14 cellular contexts compared by ENCODE assay signal in genomic region chr11:66674964-66675602, GRCh38. TPM values are rescaled to one million over a fixed set of nuclear protein-coding genes. Genes with fewer than 3 reads are reported as not detected.
DNase-seq lines count a peak whose midpoint lies in the region; ATAC-seq, FAIRE-seq and TF ChIP-seq lines count a peak whose summit lies in the region.
"Had no signal": no experiment of that assay in that cellular context is flagged by ENCODE, and none has a peak within 500 bp of the region (broad histone marks: within the 10 kb centered on the region; RNA-seq: fewer than 3 reads in every experiment).

No MANE protein-coding gene starts in this region.

- no peaks in the 10 kb centered on the region for H3K9me3 Mint-ChIP-seq in neural progenitor cell

- no peak for TF ChIP-seq RAD21 in K562 (CRISPR knock-in tag; conservative IDR thresholded peaks at IDR 0.05 in 1 of 2, IDR thresholded peaks at IDR 0.05 in 1 of 2)

- TF ChIP-seq CTCF in K562 (IDR thresholded peaks at IDR 0.05 in 2 of 3, conservative IDR thresholded peaks at IDR 0.05 in 1 of 3; ENCODE audit: insufficient read depth in 2 of 3, low read depth in 1 of 3, low read length in 3 of 3) (no peak), neural progenitor cell (IDR thresholded peaks at IDR 0.05) (no peak)

- in situ Hi-C loops in K562 (cut with MboI), result no loop called here

- intact Hi-C loops in K562 (cut with micrococcal nuclease), result loop anchor here (5.0 kb wide), 4 partner anchors 83 to 238 kb away; partner anchors contain the start of genes CCDC87, CCS, DPP3 and MRPL11

- BruUV-seq in K562 (replicated peaks; lab: Mats Ljungman, UMichigan), result no TSS peak

- H3K27ac ChIP-seq in Karpas-422 (ENCODE audit: low read length), result no peak overlapping the region; the same call in 1 of the 2 replicates
- 0 out of 3 replicates have a peak overlapping the region, but pooled peaks have one; percentile 9 for H3K27ac ChIP-seq in K562 (ENCODE audit: extremely low read depth, low read depth, low read length)
- no peak overlapping the region for H3K27ac ChIP-seq in neural progenitor cell
- H3K27ac ChIP-seq: SJCRH30, skin epidermis had no signal

- H3K4me2 ChIP-seq in Karpas-422 (ENCODE audit: low read depth, low read length, poor library complexity, severe bottlenecking) (peak overlapping the region; percentile 79), K562 (ENCODE audit: insufficient read depth, low read length) (peak overlapping the region; percentile 52), neural progenitor cell (peak overlapping the region; percentile 78)

- H3K36me3 ChIP-seq in Karpas-422 (ENCODE audit: insufficient read depth, low read length), result peaks cover 12% of the 10 kb centered on the region; the same call in 1 of the 2 replicates
- peaks cover 34% of the 10 kb centered on the region for H3K36me3 ChIP-seq in K562 (ENCODE audit: control insufficient read depth, insufficient read depth, low read length)
- H3K36me3 ChIP-seq in neural progenitor cell, result peaks cover 6% of the 10 kb centered on the region

- H3K9me3 ChIP-seq in Karpas-422 (ENCODE audit: low read length) (no peaks in the 10 kb centered on the region), K562 (replicated peaks; ENCODE audit: control insufficient read depth, insufficient read depth, low read depth, low read length) (no peaks in the 10 kb centered on the region), neural progenitor cell (ENCODE audit: low read depth) (no peaks in the 10 kb centered on the region)
- H3K9me3 ChIP-seq: SJCRH30 had no signal

- TF ChIP-seq POLR2A in K562 (conservative IDR thresholded peaks at IDR 0.05), result no peak
- TF ChIP-seq POLR2A in erythroblast (IDR thresholded peaks at IDR 0.05; ENCODE audit: low read length), result no peak

- H3K9me2 ChIP-seq in Karpas-422 (replicated peaks; ENCODE audit: insufficient read depth, low read length), result no peaks in the 10 kb centered on the region

- H3K27ac Mint-ChIP-seq in neural progenitor cell, result no peak overlapping the region

- H3K36me3 Mint-ChIP-seq in neural progenitor cell, result peaks cover 23% of the 10 kb centered on the region

- WGBS in K562 (ENCODE audit: insufficient coverage, low coverage, missing lambda C conversion rate), result 41% methylated on average over 2 of the region's 2 CpGs

- no peaks in the 10 kb centered on the region for H3K27me3 ChIP-seq in Karpas-422 (ENCODE audit: low read length)
- no peaks in the 10 kb centered on the region for H3K27me3 ChIP-seq in K562 (ENCODE audit: control insufficient read depth in 2 of 2, insufficient read depth in 2 of 2, low read length in 2 of 2)
- no peaks in the 10 kb centered on the region for H3K27me3 ChIP-seq in neural progenitor cell
- H3K27me3 ChIP-seq: SJCRH30 had no signal

- peak overlapping the region; percentile 81 for H3K9ac ChIP-seq in Karpas-422 (ENCODE audit: low read length)
- H3K9ac ChIP-seq in K562 (ENCODE audit: insufficient read depth in 1 of 2, low read depth in 2 of 2, low read length in 2 of 2), result no peak overlapping the region
- no peak overlapping the region for H3K9ac ChIP-seq in neural progenitor cell

- no peaks in the 10 kb centered on the region for H4K20me1 ChIP-seq in Karpas-422 (ENCODE audit: insufficient read depth, low read depth, low read length)
- H4K20me1 ChIP-seq in K562 (replicated peaks; ENCODE audit: control insufficient read depth, insufficient read depth, low read length), result 0 out of 2 replicates have a peak, but pooled peaks cover 4% of the 10 kb centered on the region
- H4K20me1 ChIP-seq in neural progenitor cell (ENCODE audit: low read depth), result peaks cover 68% of the 10 kb centered on the region

- ATAC-seq in K562, result no peak

- no peak for TF ChIP-seq EP300 in K562 (IDR thresholded peaks at IDR 0.05; ENCODE audit: low read length)

- DNase-seq in NCI-H510A treated with DMSO at 0.1 percent for 48 hours (lab: John Stamatoyannopoulos, UW) (peak; percentile 67), NCI-H510A (lab: John Stamatoyannopoulos, UW) (no peak), Karpas-422 (no peak), K562 (ENCODE audit: extremely low read depth in 1 of 4, low spot score in 3 of 4) (no peak), neural progenitor cell (ENCODE audit: low spot score) (no peak), DMS153 treated with DMSO at 0.1 percent for 48 hours (lab: John Stamatoyannopoulos, UW; ENCODE audit: unreplicated experiment) (no peak), erythroblast (lab: John Stamatoyannopoulos, UW) (no peak), retina (no peak)
- DNase-seq: activated CD4-positive, alpha-beta T cell treated with anti-CD3 and anti-CD28 coated beads for 4 hours; effector memory CD4-positive, alpha-beta T cell; NCI-H226; SJCRH30 had no signal

- H3K4me3 Mint-ChIP-seq in neural progenitor cell, result peak overlapping the region; percentile 15

- H3K4me3 ChIP-seq in Karpas-422 (ENCODE audit: low read length) (peak overlapping the region; percentile 79), K562 (peak overlapping the region; percentile 7; the same call in 1 of the 2 replicates), neural progenitor cell (peak overlapping the region; percentile 66)
- H3K4me3 ChIP-seq: SJCRH30, skin epidermis had no signal

- H3F3A ChIP-seq in neural progenitor cell (ENCODE audit: low read depth), result peaks cover 55% of the 10 kb centered on the region

- H2AFZ ChIP-seq in Karpas-422 (ENCODE audit: low read length) (no peak overlapping the region), K562 (ENCODE audit: low read depth, low read length) (no peak overlapping the region), neural progenitor cell (replicated peaks) (no peak overlapping the region)

- POLR2A ChIA-PET in K562 (lab: Yijun Ruan, JAX), result interaction anchor here (0.9 to 1.3 kb wide), 3 partner anchors 14 to 268 kb away, joined by 3 read pairs; no protein-coding TSS in a partner anchor

- H3K9me1 ChIP-seq in K562 (ENCODE audit: control insufficient read depth, insufficient read depth, low read length), result no peaks in the 10 kb centered on the region

- H3K4me1 ChIP-seq in Karpas-422 (ENCODE audit: low read length) (peaks cover 44% of the 10 kb centered on the region), K562 (replicated peaks in 1 of 2; ENCODE audit: control insufficient read depth in 2 of 2, insufficient read depth in 2 of 2, low read length in 2 of 2) (peaks cover 23 to 31% of the 10 kb centered on the region in 2 experiments; a peak in 4 of 5 replicates), neural progenitor cell (peaks cover 30% of the 10 kb centered on the region)

- no peak for FAIRE-seq in K562 (lab: Jason Lieb, UNC)
- FAIRE-seq: A204.1 had no signal

- H3K4me1 Mint-ChIP-seq in neural progenitor cell, result peaks cover 35% of the 10 kb centered on the region

- CTCF ChIA-PET in K562 (lab: Yijun Ruan, JAX; ENCODE audit: low intra/inter-chr PET ratio), result no interaction called here

- peaks cover 5% of the 10 kb centered on the region for H3K27me3 Mint-ChIP-seq in neural progenitor cell (ENCODE audit: insufficient read depth, low read depth)

- H3K79me2 ChIP-seq in Karpas-422 (ENCODE audit: low read length) (peaks cover 65% of the 10 kb centered on the region), K562 (ENCODE audit: control insufficient read depth, insufficient read depth, low read length) (peaks cover 60% of the 10 kb centered on the region), neural progenitor cell (ENCODE audit: low read depth) (peaks cover 72% of the 10 kb centered on the region)

RNA-seq across cellular contexts. Expression of gene RBM4B, which starts 2.6 kb away (rescaled TPM):
- 39.5 and 43.2 TPM in 2 replicates for total RNA-seq in Karpas-422 (2014; rRNA removed; shearing (Covaris generic); ENCODE audit: low replicate concordance)
- 71.9 and 81.9 TPM in 2 replicates for total RNA-seq in K562 (2011; cell fraction: chromatin; rRNA removed; ENCODE audit: low replicate concordance)
- total RNA-seq in K562 (2011; cell fraction: nucleolus; rRNA removed), result 44.4 and 49.7 TPM in 2 replicates
- 60.9 and 75.6 TPM in 2 replicates for total RNA-seq in K562 (2011; cell fraction: nucleoplasm; rRNA removed)
- total RNA-seq in K562 (2014; rRNA removed) (14.6 and 16.1 TPM in 2 replicates), K562 (2014; rRNA removed; fragmentation: Illumina TruSeq; extraction: Trizol) (18.8 and 19.9 TPM in 2 replicates), K562 (2015; rRNA removed; fragmentation: Illumina TruSeq; extraction: Trizol) (23.3 and 23.8 TPM in 2 replicates), K562 (2021) (16.9 and 17.8 TPM in 2 replicates), neural progenitor cell (ENCODE audit: low replicate concordance) (30.2 and 40.6 TPM in 2 replicates)
- polyA plus RNA-seq in K562 (2011; rRNA removed) (39.5 and 39.9 TPM in 2 replicates), K562 (2014; fragmentation: Illumina TruSeq; extraction: Trizol) (22.4 and 23.7 TPM in 2 replicates), K562 (2014; fragmentation: Nextera tagmentation; extraction: Ambion mirVana) (10 to 100 TPM; 29.7 to 32.3 TPM), K562 (2014; rRNA removed) (31.7 and 33.0 TPM in 2 replicates)
- 21.2 and 30.5 TPM in 2 replicates for polyA plus RNA-seq in K562 (2011; cell fraction: cytosol; rRNA removed)
- 108 and 136 TPM in 2 replicates for polyA plus RNA-seq in K562 (2011; cell fraction: nucleus; rRNA removed)
- polyA plus RNA-seq in K562 (2012), result 19.0 and 22.8 TPM in 2 replicates
- polyA minus RNA-seq in K562 (2011; rRNA and poly(A)+ RNA removed), result 25.3 and 29.5 TPM in 2 replicates
- polyA minus RNA-seq in K562 (2011; cell fraction: cytosol; rRNA and poly(A)+ RNA removed), result 7.0 and 8.5 TPM in 2 replicates
- polyA minus RNA-seq in K562 (2011; cell fraction: nucleus; rRNA and poly(A)+ RNA removed), result 18.6 and 29.1 TPM in 2 replicates

RNA-seq across cellular contexts. Expression of gene RBM4, which starts 36.6 kb away (rescaled TPM):
- 103 and 141 TPM in 2 replicates for total RNA-seq in Karpas-422 (2014; rRNA removed; shearing (Covaris generic); ENCODE audit: low replicate concordance)
- total RNA-seq in K562 (2011; cell fraction: chromatin; rRNA removed; ENCODE audit: low replicate concordance), result 223 and 345 TPM in 2 replicates
- total RNA-seq in K562 (2011; cell fraction: nucleolus; rRNA removed), result 143 and 146 TPM in 2 replicates
- total RNA-seq in K562 (2011; cell fraction: nucleoplasm; rRNA removed), result 228 and 300 TPM in 2 replicates
- total RNA-seq in K562 (2014; rRNA removed) (81.6 and 109 TPM in 2 replicates), K562 (2014; rRNA removed; fragmentation: Illumina TruSeq; extraction: Trizol) (118 and 120 TPM in 2 replicates), K562 (2015; rRNA removed; fragmentation: Illumina TruSeq; extraction: Trizol) (111 and 112 TPM in 2 replicates), K562 (2021) (116 and 120 TPM in 2 replicates), neural progenitor cell (ENCODE audit: low replicate concordance) (172 and 206 TPM in 2 replicates)
- polyA plus RNA-seq in K562 (2011; rRNA removed) (177 and 207 TPM in 2 replicates), K562 (2014; fragmentation: Illumina TruSeq; extraction: Trizol) (115 and 122 TPM in 2 replicates), K562 (2014; fragmentation: Nextera tagmentation; extraction: Ambion mirVana) (100 to 1,000 TPM; 223 to 233 TPM), K562 (2014; rRNA removed) (131 and 146 TPM in 2 replicates)
- polyA plus RNA-seq in K562 (2011; cell fraction: cytosol; rRNA removed), result 239 and 259 TPM in 2 replicates
- polyA plus RNA-seq in K562 (2011; cell fraction: nucleus; rRNA removed), result 128 and 204 TPM in 2 replicates
- polyA plus RNA-seq in K562 (2012), result 109 and 163 TPM in 2 replicates
- polyA minus RNA-seq in K562 (2011; rRNA and poly(A)+ RNA removed), result 352 and 358 TPM in 2 replicates
- polyA minus RNA-seq in K562 (2011; cell fraction: cytosol; rRNA and poly(A)+ RNA removed), result 50.7 and 53.3 TPM in 2 replicates
- 67.7 and 120 TPM in 2 replicates for polyA minus RNA-seq in K562 (2011; cell fraction: nucleus; rRNA and poly(A)+ RNA removed)

RNA-seq across cellular contexts. Expression of gene SPTBN2, which starts 53.9 kb away (rescaled TPM):
- 18.9 and 72.0 TPM in 2 replicates for total RNA-seq in Karpas-422 (2014; rRNA removed; shearing (Covaris generic); ENCODE audit: low replicate concordance)
- 38.7 and 79.0 TPM in 2 replicates for total RNA-seq in K562 (2011; cell fraction: chromatin; rRNA removed; ENCODE audit: low replicate concordance)
- 36.8 and 51.9 TPM in 2 replicates for total RNA-seq in K562 (2011; cell fraction: nucleolus; rRNA removed)
- total RNA-seq in K562 (2011; cell fraction: nucleoplasm; rRNA removed), result 19.7 and 37.4 TPM in 2 replicates
- total RNA-seq in K562 (2014; rRNA removed) (56.5 and 65.5 TPM in 2 replicates), K562 (2014; rRNA removed; fragmentation: Illumina TruSeq; extraction: Trizol) (9.2 and 15.2 TPM in 2 replicates), K562 (2015; rRNA removed; fragmentation: Illumina TruSeq; extraction: Trizol) (25.5 and 25.6 TPM in 2 replicates), K562 (2021) (50.0 and 55.6 TPM in 2 replicates), neural progenitor cell (ENCODE audit: low replicate concordance) (14.5 and 51.7 TPM in 2 replicates)
- polyA plus RNA-seq in K562 (2011; rRNA removed) (12.1 and 15.3 TPM in 2 replicates), K562 (2014; fragmentation: Illumina TruSeq; extraction: Trizol) (19.7 and 33.5 TPM in 2 replicates), K562 (2014; fragmentation: Nextera tagmentation; extraction: Ambion mirVana) (under 1 TPM; 0.38 to 0.49 TPM), K562 (2014; rRNA removed) (31.4 and 33.3 TPM in 2 replicates)
- polyA plus RNA-seq in K562 (2011; cell fraction: cytosol; rRNA removed), result 14.8 and 18.5 TPM in 2 replicates
- 45.3 and 54.6 TPM in 2 replicates for polyA plus RNA-seq in K562 (2011; cell fraction: nucleus; rRNA removed)
- 34.5 and 42.4 TPM in 2 replicates for polyA plus RNA-seq in K562 (2012)
- 15.2 and 22.3 TPM in 2 replicates for polyA minus RNA-seq in K562 (2011; rRNA and poly(A)+ RNA removed)
- 22.2 and 30.1 TPM in 2 replicates for polyA minus RNA-seq in K562 (2011; cell fraction: cytosol; rRNA and poly(A)+ RNA removed)
- polyA minus RNA-seq in K562 (2011; cell fraction: nucleus; rRNA and poly(A)+ RNA removed), result 10.4 and 25.8 TPM in 2 replicates

RNA-seq across cellular contexts. Expression of gene RBM14, which starts 58.7 kb away (rescaled TPM):
- total RNA-seq in Karpas-422 (2014; rRNA removed; shearing (Covaris generic); ENCODE audit: low replicate concordance), result 47.9 and 51.3 TPM in 2 replicates
- 275 and 353 TPM in 2 replicates for total RNA-seq in K562 (2011; cell fraction: chromatin; rRNA removed; ENCODE audit: low replicate concordance)
- total RNA-seq in K562 (2011; cell fraction: nucleolus; rRNA removed), result 200 and 204 TPM in 2 replicates
- 221 and 253 TPM in 2 replicates for total RNA-seq in K562 (2011; cell fraction: nucleoplasm; rRNA removed)
- 50.3 and 67.3 TPM in 2 replicates for total RNA-seq in K562 (2014; rRNA removed)
- total RNA-seq in K562 (2014; rRNA removed; fragmentation: Illumina TruSeq; extraction: Trizol), result 39.7 and 42.5 TPM in 2 replicates
- 42.6 and 46.2 TPM in 2 replicates for total RNA-seq in K562 (2015; rRNA removed; fragmentation: Illumina TruSeq; extraction: Trizol)
- 131 and 141 TPM in 2 replicates for total RNA-seq in K562 (2021)
- polyA plus RNA-seq in K562 (2011; rRNA removed), result 23.3 and 46.7 TPM in 2 replicates
- 41.1 and 79.3 TPM in 2 replicates for polyA plus RNA-seq in K562 (2011; cell fraction: cytosol; rRNA removed)
- polyA plus RNA-seq in K562 (2011; cell fraction: nucleus; rRNA removed), result 74.4 and 101 TPM in 2 replicates
- polyA plus RNA-seq in K562 (2012), result 52.3 and 93.5 TPM in 2 replicates
- polyA plus RNA-seq in K562 (2014; fragmentation: Illumina TruSeq; extraction: Trizol), result 44.8 and 57.8 TPM in 2 replicates
- 1 to 10 TPM; 5.5 to 8.9 TPM for polyA plus RNA-seq in K562 (2014; fragmentation: Nextera tagmentation; extraction: Ambion mirVana)
- 48.6 and 50.6 TPM in 2 replicates for polyA plus RNA-seq in K562 (2014; rRNA removed)
- polyA minus RNA-seq in K562 (2011; rRNA and poly(A)+ RNA removed), result 26.5 and 27.7 TPM in 2 replicates
- 54.7 and 65.2 TPM in 2 replicates for polyA minus RNA-seq in K562 (2011; cell fraction: cytosol; rRNA and poly(A)+ RNA removed)
- polyA minus RNA-seq in K562 (2011; cell fraction: nucleus; rRNA and poly(A)+ RNA removed), result 47.8 and 57.0 TPM in 2 replicates
- total RNA-seq in neural progenitor cell (ENCODE audit: low replicate concordance), result 38.2 and 63.8 TPM in 2 replicates

Comparison
In these comparisons a context has a peak if more than half of its experiments do, and no peak if none do; other contexts are left out.
1. H3K4me3 ChIP-seq: peak in every context shown above with its lines; median percentile 79 in Karpas-422; 66 in neural progenitor cell; 7 in K562.